Comparison of ENCODE assay signal across 1 cellular context in the genomic region with DNA sequence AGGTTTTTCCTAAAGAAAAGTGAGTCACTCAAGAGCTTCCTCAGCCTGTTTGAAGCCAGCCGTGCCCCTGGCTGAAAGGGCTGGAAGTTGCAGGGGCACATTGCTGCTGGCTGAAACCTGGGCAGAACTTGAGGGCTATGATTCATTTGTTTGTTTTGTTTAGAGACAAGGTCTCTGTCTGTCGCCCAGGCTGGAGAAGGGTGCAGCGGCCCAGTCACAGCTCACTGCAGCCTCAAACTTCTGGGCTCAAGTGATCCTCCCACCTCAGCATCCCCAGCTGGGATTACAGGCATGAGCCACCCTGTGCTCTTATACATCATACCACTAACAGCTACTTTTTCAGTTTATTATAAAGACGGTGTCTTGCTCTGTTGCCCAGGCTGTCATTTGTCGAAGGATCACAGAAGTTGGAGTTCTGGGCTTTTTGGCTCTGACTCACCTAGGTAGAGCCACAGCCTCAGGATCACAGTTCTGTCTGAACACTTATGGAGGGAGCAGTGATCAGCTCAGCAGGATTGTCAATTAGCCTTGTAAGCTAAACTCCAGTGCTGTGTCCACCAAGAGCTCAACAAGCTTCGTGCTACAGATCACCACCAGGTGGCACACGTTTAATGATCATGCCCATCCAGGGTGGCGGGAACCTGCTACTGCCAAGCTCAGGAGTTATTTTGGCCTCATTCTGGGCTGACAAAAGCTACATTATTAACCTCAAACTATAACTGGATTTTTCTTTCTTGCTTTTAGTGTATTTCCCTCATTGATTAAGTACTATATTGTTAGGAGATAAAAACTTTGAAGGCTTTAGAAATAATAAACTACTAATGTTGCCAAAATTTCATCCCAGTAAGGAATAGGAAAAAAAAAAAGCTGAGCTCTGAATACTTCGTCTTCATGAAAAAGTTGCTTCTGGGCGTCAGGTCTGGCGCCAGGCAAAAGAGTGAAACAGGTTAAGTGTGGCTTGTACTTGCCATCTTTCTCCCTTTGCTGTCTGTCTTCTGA.
TF ChIP-seq lines count a peak whose summit lies in the region.

No MANE protein-coding gene starts in this region.

TF ChIP-seq in HepG2, 621 proteins besides CTCF, POLR2A, EP300 and RAD21 (continued from another document and continues in another):
- TF ChIP-seq, protein P1, sequence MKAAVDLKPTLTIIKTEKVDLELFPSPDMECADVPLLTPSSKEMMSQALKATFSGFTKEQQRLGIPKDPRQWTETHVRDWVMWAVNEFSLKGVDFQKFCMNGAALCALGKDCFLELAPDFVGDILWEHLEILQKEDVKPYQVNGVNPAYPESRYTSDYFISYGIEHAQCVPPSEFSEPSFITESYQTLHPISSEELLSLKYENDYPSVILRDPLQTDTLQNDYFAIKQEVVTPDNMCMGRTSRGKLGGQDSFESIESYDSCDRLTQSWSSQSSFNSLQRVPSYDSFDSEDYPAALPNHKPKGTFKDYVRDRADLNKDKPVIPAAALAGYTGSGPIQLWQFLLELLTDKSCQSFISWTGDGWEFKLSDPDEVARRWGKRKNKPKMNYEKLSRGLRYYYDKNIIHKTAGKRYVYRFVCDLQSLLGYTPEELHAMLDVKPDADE (CRISPR knock-in tag; IDR thresholded peaks at IDR 0.05): no peak
- TF ChIP-seq KLF6 (CRISPR knock-in tag; IDR thresholded peaks at IDR 0.05): 0 out of 2 replicates have a peak, but pooled peaks have one; percentile 37
- peak; percentile 17; the same call in 1 of the 2 replicates for TF ChIP-seq ISL2 (CRISPR knock-in tag; IDR thresholded peaks at IDR 0.05)
- TF ChIP-seq ZFP90 (CRISPR knock-in tag; IDR thresholded peaks at IDR 0.05; ENCODE audit: borderline replicate concordance): 0 out of 2 replicates have a peak, but pooled peaks have one; percentile 53
- TF ChIP-seq ZNF501 (CRISPR knock-in tag; IDR thresholded peaks at IDR 0.05): peak; percentile 81
- TF ChIP-seq, protein P2, sequence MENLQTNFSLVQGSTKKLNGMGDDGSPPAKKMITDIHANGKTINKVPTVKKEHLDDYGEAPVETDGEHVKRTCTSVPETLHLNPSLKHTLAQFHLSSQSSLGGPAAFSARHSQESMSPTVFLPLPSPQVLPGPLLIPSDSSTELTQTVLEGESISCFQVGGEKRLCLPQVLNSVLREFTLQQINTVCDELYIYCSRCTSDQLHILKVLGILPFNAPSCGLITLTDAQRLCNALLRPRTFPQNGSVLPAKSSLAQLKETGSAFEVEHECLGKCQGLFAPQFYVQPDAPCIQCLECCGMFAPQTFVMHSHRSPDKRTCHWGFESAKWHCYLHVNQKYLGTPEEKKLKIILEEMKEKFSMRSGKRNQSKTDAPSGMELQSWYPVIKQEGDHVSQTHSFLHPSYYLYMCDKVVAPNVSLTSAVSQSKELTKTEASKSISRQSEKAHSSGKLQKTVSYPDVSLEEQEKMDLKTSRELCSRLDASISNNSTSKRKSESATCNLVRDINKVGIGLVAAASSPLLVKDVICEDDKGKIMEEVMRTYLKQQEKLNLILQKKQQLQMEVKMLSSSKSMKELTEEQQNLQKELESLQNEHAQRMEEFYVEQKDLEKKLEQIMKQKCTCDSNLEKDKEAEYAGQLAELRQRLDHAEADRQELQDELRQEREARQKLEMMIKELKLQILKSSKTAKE (CRISPR knock-in tag; IDR thresholded peaks at IDR 0.05; ENCODE audit: borderline replicate concordance): no peak
- peak; percentile 51 to 60; a peak in 3 of 4 replicates for TF ChIP-seq MAFK (conservative IDR thresholded peaks at IDR 0.05 in 1 of 2, IDR thresholded peaks at IDR 0.05 in 1 of 2; ENCODE audit: low read length in 2 of 2)
- peak; percentile 13; the same call in 1 of the 2 replicates for TF ChIP-seq MED1 (CRISPR knock-in tag; IDR thresholded peaks at IDR 0.05)
- TF ChIP-seq HDAC6 (IDR thresholded peaks at IDR 0.05; ENCODE audit: low read depth, low read length): no peak
- TF ChIP-seq KAT2B (IDR thresholded peaks at IDR 0.05; ENCODE audit: borderline replicate concordance, low read depth, low read length): no peak
- TF ChIP-seq, protein P3, sequence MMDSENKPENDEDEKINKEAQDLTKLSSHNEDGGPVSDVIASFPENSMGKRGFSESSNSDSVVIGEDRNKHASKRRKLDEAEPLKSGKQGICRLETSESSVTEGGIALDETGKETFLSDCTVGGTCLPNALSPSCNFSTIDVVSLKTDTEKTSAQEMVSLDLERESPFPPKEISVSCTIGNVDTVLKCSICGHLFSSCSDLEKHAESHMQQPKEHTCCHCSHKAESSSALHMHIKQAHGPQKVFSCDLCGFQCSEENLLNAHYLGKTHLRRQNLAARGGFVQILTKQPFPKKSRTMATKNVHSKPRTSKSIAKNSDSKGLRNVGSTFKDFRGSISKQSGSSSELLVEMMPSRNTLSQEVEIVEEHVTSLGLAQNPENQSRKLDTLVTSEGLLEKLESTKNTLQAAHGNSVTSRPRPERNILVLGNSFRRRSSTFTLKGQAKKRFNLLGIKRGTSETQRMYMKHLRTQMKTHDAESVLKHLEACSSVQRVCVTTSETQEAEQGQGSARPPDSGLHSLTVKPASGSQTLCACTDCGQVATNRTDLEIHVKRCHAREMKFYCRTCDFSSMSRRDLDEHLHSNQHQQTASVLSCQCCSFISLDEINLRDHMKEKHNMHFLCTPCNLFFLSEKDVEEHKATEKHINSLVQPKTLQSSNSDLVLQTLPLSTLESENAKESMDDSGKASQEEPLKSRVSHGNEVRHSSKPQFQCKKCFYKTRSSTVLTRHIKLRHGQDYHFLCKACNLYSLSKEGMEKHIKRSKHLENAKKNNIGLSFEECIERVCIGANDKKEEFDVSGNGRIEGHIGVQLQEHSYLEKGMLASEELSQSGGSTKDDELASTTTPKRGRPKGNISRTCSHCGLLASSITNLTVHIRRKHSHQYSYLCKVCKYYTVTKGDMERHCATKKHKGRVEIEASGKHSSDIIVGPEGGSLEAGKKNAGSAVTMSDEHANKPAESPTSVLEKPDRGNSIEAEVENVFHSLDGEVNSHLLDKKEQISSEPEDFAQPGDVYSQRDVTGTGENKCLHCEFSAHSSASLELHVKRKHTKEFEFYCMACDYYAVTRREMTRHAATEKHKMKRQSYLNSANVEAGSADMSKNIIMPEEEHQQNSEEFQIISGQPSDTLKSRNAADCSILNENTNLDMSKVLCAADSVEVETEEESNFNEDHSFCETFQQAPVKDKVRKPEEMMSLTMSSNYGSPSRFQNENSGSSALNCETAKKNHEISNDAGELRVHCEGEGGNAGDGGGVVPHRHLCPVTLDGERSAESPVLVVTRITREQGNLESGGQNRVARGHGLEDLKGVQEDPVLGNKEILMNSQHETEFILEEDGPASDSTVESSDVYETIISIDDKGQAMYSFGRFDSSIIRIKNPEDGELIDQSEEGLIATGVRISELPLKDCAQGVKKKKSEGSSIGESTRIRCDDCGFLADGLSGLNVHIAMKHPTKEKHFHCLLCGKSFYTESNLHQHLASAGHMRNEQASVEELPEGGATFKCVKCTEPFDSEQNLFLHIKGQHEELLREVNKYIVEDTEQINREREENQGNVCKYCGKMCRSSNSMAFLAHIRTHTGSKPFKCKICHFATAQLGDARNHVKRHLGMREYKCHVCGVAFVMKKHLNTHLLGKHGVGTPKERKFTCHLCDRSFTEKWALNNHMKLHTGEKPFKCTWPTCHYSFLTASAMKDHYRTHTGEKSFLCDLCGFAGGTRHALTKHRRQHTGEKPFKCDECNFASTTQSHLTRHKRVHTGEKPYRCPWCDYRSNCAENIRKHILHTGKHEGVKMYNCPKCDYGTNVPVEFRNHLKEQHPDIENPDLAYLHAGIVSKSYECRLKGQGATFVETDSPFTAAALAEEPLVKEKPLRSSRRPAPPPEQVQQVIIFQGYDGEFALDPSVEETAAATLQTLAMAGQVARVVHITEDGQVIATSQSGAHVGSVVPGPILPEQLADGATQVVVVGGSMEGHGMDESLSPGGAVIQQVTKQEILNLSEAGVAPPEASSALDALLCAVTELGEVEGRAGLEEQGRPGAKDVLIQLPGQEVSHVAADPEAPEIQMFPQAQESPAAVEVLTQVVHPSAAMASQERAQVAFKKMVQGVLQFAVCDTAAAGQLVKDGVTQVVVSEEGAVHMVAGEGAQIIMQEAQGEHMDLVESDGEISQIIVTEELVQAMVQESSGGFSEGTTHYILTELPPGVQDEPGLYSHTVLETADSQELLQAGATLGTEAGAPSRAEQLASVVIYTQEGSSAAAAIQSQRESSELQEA (CRISPR knock-in tag; IDR thresholded peaks at IDR 0.05; ENCODE audit: not compliant biosample characterization): peak; percentile 71
- peak; percentile 53; the same call in 1 of the 2 replicates for TF ChIP-seq MIXL1 (CRISPR knock-in tag; IDR thresholded peaks at IDR 0.05)
- 0 out of 2 replicates have a peak, but pooled peaks have one; percentile 25 for TF ChIP-seq HNF4A (CRISPR knock-in tag; IDR thresholded peaks at IDR 0.05)
- TF ChIP-seq, protein P4, sequence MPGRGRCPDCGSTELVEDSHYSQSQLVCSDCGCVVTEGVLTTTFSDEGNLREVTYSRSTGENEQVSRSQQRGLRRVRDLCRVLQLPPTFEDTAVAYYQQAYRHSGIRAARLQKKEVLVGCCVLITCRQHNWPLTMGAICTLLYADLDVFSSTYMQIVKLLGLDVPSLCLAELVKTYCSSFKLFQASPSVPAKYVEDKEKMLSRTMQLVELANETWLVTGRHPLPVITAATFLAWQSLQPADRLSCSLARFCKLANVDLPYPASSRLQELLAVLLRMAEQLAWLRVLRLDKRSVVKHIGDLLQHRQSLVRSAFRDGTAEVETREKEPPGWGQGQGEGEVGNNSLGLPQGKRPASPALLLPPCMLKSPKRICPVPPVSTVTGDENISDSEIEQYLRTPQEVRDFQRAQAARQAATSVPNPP (CRISPR knock-in tag; IDR thresholded peaks at IDR 0.05): no peak
- TF ChIP-seq, protein P5, sequence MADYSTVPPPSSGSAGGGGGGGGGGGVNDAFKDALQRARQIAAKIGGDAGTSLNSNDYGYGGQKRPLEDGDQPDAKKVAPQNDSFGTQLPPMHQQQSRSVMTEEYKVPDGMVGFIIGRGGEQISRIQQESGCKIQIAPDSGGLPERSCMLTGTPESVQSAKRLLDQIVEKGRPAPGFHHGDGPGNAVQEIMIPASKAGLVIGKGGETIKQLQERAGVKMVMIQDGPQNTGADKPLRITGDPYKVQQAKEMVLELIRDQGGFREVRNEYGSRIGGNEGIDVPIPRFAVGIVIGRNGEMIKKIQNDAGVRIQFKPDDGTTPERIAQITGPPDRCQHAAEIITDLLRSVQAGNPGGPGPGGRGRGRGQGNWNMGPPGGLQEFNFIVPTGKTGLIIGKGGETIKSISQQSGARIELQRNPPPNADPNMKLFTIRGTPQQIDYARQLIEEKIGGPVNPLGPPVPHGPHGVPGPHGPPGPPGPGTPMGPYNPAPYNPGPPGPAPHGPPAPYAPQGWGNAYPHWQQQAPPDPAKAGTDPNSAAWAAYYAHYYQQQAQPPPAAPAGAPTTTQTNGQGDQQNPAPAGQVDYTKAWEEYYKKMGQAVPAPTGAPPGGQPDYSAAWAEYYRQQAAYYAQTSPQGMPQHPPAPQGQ (CRISPR knock-in tag; IDR thresholded peaks at IDR 0.05; ENCODE audit: borderline replicate concordance): no peak
- TF ChIP-seq ZNF761 (CRISPR knock-in tag; conservative IDR thresholded peaks at IDR 0.05): 0 out of 2 replicates have a peak, but pooled peaks have one; percentile 57
- TF ChIP-seq, protein P6, sequence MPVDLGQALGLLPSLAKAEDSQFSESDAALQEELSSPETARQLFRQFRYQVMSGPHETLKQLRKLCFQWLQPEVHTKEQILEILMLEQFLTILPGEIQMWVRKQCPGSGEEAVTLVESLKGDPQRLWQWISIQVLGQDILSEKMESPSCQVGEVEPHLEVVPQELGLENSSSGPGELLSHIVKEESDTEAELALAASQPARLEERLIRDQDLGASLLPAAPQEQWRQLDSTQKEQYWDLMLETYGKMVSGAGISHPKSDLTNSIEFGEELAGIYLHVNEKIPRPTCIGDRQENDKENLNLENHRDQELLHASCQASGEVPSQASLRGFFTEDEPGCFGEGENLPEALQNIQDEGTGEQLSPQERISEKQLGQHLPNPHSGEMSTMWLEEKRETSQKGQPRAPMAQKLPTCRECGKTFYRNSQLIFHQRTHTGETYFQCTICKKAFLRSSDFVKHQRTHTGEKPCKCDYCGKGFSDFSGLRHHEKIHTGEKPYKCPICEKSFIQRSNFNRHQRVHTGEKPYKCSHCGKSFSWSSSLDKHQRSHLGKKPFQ (CRISPR knock-in tag; IDR thresholded peaks at IDR 0.05; ENCODE audit: insufficient replicate concordance): no peak
- no peak for TF ChIP-seq ZNF557 (CRISPR knock-in tag; IDR thresholded peaks at IDR 0.05)
- no peak for TF ChIP-seq CBX1 (IDR thresholded peaks at IDR 0.05; ENCODE audit: low read depth)
- TF ChIP-seq STAG1 (CRISPR knock-in tag; IDR thresholded peaks at IDR 0.05): peak; percentile 92
- TF ChIP-seq SKI (IDR thresholded peaks at IDR 0.05; ENCODE audit: partially characterized antibody): peak; percentile 29
- no peak for TF ChIP-seq TBP (CRISPR knock-in tag; IDR thresholded peaks at IDR 0.05)
- TF ChIP-seq NCOA2 (CRISPR knock-in tag; IDR thresholded peaks at IDR 0.05): peak; percentile 28; the same call in 1 of the 2 replicates
- peak; percentile 75; the same call in 1 of the 2 replicates for TF ChIP-seq SPEN (CRISPR knock-in tag; IDR thresholded peaks at IDR 0.05; ENCODE audit: low read depth)
- TF ChIP-seq HOXA5 (CRISPR knock-in tag; IDR thresholded peaks at IDR 0.05): peak; percentile 77
- peak; percentile 24; the same call in 1 of the 2 replicates for TF ChIP-seq ZNF12 (CRISPR knock-in tag; IDR thresholded peaks at IDR 0.05)
- no peak for TF ChIP-seq ZEB1 (IDR thresholded peaks at IDR 0.05; ENCODE audit: insufficient replicate concordance, low read depth)
- no peak for TF ChIP-seq SMYD3 (CRISPR knock-in tag; IDR thresholded peaks at IDR 0.05)
- TF ChIP-seq ZBTB38 (CRISPR knock-in tag; IDR thresholded peaks at IDR 0.05): 0 out of 2 replicates have a peak, but pooled peaks have one; percentile 63
- no peak for TF ChIP-seq ZNF326 (CRISPR knock-in tag; IDR thresholded peaks at IDR 0.05; ENCODE audit: borderline replicate concordance)
- TF ChIP-seq ATM (IDR thresholded peaks at IDR 0.05; ENCODE audit: borderline replicate concordance): no peak
- TF ChIP-seq, protein P7, sequence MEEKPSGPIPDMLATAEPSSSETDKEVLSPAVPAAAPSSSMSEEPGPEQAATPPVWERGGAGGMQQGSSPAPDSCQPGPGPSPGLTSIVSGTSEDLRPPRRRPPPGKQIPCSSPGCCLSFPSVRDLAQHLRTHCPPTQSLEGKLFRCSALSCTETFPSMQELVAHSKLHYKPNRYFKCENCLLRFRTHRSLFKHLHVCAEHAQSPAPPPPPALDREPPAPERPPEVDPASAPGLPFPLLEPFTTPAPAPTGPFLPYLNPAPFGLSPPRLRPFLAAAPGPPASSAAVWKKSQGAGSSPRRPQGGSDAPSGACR (CRISPR knock-in tag; IDR thresholded peaks at IDR 0.05): no peak
- TF ChIP-seq TAF1 (CRISPR knock-in tag; IDR thresholded peaks at IDR 0.05): no peak
- TF ChIP-seq, protein P8, sequence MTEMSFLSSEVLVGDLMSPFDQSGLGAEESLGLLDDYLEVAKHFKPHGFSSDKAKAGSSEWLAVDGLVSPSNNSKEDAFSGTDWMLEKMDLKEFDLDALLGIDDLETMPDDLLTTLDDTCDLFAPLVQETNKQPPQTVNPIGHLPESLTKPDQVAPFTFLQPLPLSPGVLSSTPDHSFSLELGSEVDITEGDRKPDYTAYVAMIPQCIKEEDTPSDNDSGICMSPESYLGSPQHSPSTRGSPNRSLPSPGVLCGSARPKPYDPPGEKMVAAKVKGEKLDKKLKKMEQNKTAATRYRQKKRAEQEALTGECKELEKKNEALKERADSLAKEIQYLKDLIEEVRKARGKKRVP (CRISPR knock-in tag; IDR thresholded peaks at IDR 0.05): no peak
- TF ChIP-seq ZBTB3 (CRISPR knock-in tag; IDR thresholded peaks at IDR 0.05; ENCODE audit: borderline replicate concordance, low read depth): no peak
- TF ChIP-seq GATAD2A (CRISPR knock-in tag; IDR thresholded peaks at IDR 0.05): peak; percentile 69; the same call in 1 of the 2 replicates
- peak; percentile 61; the same call in 1 of the 2 replicates for TF ChIP-seq ZKSCAN5 (CRISPR knock-in tag; IDR thresholded peaks at IDR 0.05)
- TF ChIP-seq SRSF1 (optimal IDR thresholded peaks at IDR 0.05; ENCODE audit: low read depth, low read length): no peak
- TF ChIP-seq ERF (CRISPR knock-in tag; IDR thresholded peaks at IDR 0.05): 0 out of 2 replicates have a peak, but pooled peaks have one; percentile 51
- TF ChIP-seq ZFY (CRISPR knock-in tag; IDR thresholded peaks at IDR 0.05): 0 out of 2 replicates have a peak, but pooled peaks have one; percentile 36
- no peak for TF ChIP-seq NFE2 (CRISPR knock-in tag; IDR thresholded peaks at IDR 0.05)
